ENCODE assay signal across 24 cellular contexts in genomic region chr20:63074631-63075030, GRCh38.
"Had no signal": no experiment of that assay in that cellular context is flagged by ENCODE, and none has a peak within 500 bp of the region (broad histone marks: within the 10 kb centered on the region; RNA-seq: fewer than 3 reads in every experiment).

No MANE protein-coding gene starts in this region.

- DNase-seq: activated CD4-positive, alpha-beta memory T cell treated with anti-CD3 and anti-CD28 coated beads, Interleukin-2, amount 10 ng/mL, durations not matched to agents 7 days and 5 days; activated CD4-positive, alpha-beta T cell treated with anti-CD3 and anti-CD28 coated beads for 36 hours; activated CD4-positive, alpha-beta T cell treated with anti-CD3 and anti-CD28 coated beads, Interleukin-2, amount 50 U/mL, for 1 hour; activated CD8-positive, alpha-beta memory T cell treated with anti-CD3 and anti-CD28 coated beads, Interleukin-2, amount 50 U/mL, for 48 hours; activated naive CD4-positive, alpha-beta T cell treated with Interleukin-2 at 50 U/mL for 16 hours; activated naive CD8-positive, alpha-beta T cell treated with anti-CD3 and anti-CD28 coated beads, Interleukin-2, amount 50 U/mL, for 24 hours; activated T-cell treated with anti-CD3 and anti-CD28 coated beads, Interleukin-2, amount 50 U/mL, for 1 hour; amniotic stem cell; NCI-H1105; NCI-H1436; NCI-H1694 treated with DMSO at 0.1 percent for 48 hours; NCI-H2029 treated with DMSO at 0.1 percent for 48 hours; NCI-H345; NCI-H510A; NCI-H526 treated with DMSO at 0.1 percent for 48 hours; NCI-H82; SJCRH30; SK-N-SH; T-helper 1 cell had no signal

- H3K4me3 Mint-ChIP-seq: activated CD4-positive, alpha-beta memory T cell treated with anti-CD3 and anti-CD28 coated beads, Interleukin-2, amount 10 ng/mL, durations not matched to agents 7 days and 5 days; activated CD4-positive, alpha-beta T cell treated with anti-CD3 and anti-CD28 coated beads for 36 hours; activated naive CD8-positive, alpha-beta T cell treated with anti-CD3 and anti-CD28 coated beads, Interleukin-2, amount 50 U/mL, for 24 hours; brain had no signal

- H3K36me3 ChIP-seq: SJCRH30 had no signal

- H3K27me3 ChIP-seq: SJCRH30 had no signal

- H3K36me3 Mint-ChIP-seq: brain had no signal

- ATAC-seq: activated CD4-positive, alpha-beta T cell treated with anti-CD3 and anti-CD28 coated beads for 36 hours; activated naive CD4-positive, alpha-beta T cell treated with anti-CD3 and anti-CD28 coated beads, Interleukin-2, amount 50 U/mL, for 72 hours; activated naive CD8-positive, alpha-beta T cell treated with anti-CD3 and anti-CD28 coated beads, Interleukin-2, amount 50 U/mL, for 24 hours; Right ventricle myocardium inferior had no signal

- H3K27ac Mint-ChIP-seq: activated CD4-positive, alpha-beta memory T cell treated with anti-CD3 and anti-CD28 coated beads, Interleukin-2, amount 10 ng/mL, durations not matched to agents 7 days and 5 days; activated CD4-positive, alpha-beta T cell treated with anti-CD3 and anti-CD28 coated beads for 36 hours; activated naive CD4-positive, alpha-beta T cell treated with anti-CD3 and anti-CD28 coated beads, Interleukin-2, amount 50 U/mL, for 72 hours; activated naive CD8-positive, alpha-beta T cell treated with anti-CD3 and anti-CD28 coated beads, Interleukin-2, amount 50 U/mL, for 24 hours; brain had no signal

- H3K4me3 ChIP-seq: SJCRH30 had no signal

- H3K27ac ChIP-seq: KMS-11, SJCRH30, VCaP had no signal
